Comparison of ENCODE assay signal across 21 cellular contexts in genomic region chrX:16848541-16848940, GRCh38. TPM values are rescaled to one million over a fixed set of nuclear protein-coding genes. Genes with fewer than 3 reads are reported as not detected.
A peak's percentile ranks its signal among the peaks of the same experiment; 100 is the strongest.
DNase-seq lines count a peak whose midpoint lies in the region; ATAC-seq and TF ChIP-seq lines count a peak whose summit lies in the region.
"Had no signal": no experiment of that assay in that cellular context is flagged by ENCODE, and none has a peak within 500 bp of the region (broad histone marks: within the 10 kb centered on the region; RNA-seq: fewer than 3 reads in every experiment).

No MANE protein-coding gene starts in this region.

- H3K27ac ChIP-seq in ACC112 (ENCODE audit: low read depth, low read length) = peak overlapping the region; percentile 61
- no peak overlapping the region for H3K27ac ChIP-seq in gastrocnemius medialis
- H3K27ac ChIP-seq: KMS-11, Peyer's patch had no signal

- H3K27me3 ChIP-seq in ACC112 (ENCODE audit: insufficient read depth, low read length) (no peaks in the 10 kb centered on the region), gastrocnemius medialis (no peaks in the 10 kb centered on the region)
- H3K27me3 ChIP-seq: Peyer's patch had no signal

- H3K4me3 ChIP-seq in ACC112 (ENCODE audit: low read depth, low read length) (no peak overlapping the region), fibroblast of the aortic adventitia (ENCODE audit: low read depth, low read length) (no peak overlapping the region), gastrocnemius medialis (no peak overlapping the region)
- H3K4me3 ChIP-seq: Peyer's patch had no signal

- no peaks in the 10 kb centered on the region for H3K9me3 ChIP-seq in gastrocnemius medialis
- H3K9me3 ChIP-seq: Peyer's patch had no signal

- intact Hi-C loops in gastrocnemius medialis (cut with DNase I; ENCODE audit: low total_unique reads) = no loop called here

- peaks cover 26% of the 10 kb centered on the region for H3K79me2 ChIP-seq in ACC112 (ENCODE audit: control insufficient read depth, insufficient read depth, low read length, unreplicated experiment)

- TF ChIP-seq CTCF in fibroblast of the aortic adventitia (IDR thresholded peaks at IDR 0.05; ENCODE audit: insufficient read depth, low read length) = no peak
- TF ChIP-seq CTCF in gastrocnemius medialis (IDR thresholded peaks at IDR 0.05 in 4 of 5, conservative IDR thresholded peaks at IDR 0.05 in 1 of 5) = no peak

- no peak for ATAC-seq in gastrocnemius medialis
- ATAC-seq in HG03469 (IDR thresholded peaks at IDR 0.05; ENCODE audit: unreplicated experiment) = no peak
- ATAC-seq: SK-N-SH treated with all-trans-retinoic acid at 6 μM for 48 hours had no signal

- in situ Hi-C loops in gastrocnemius medialis (cut with MboI; ENCODE audit: low sequenced_read_pairs in 4 of 4) = no loop called here

- H3K36me3 ChIP-seq in ACC112 (ENCODE audit: insufficient read depth, low read length) (peaks cover 53% of the 10 kb centered on the region), gastrocnemius medialis (peaks cover 3 to 58% of the 10 kb centered on the region in 2 donors)

- no peak overlapping the region for H2AFZ ChIP-seq in ACC112 (ENCODE audit: low read length, unreplicated experiment)

- H3K4me1 ChIP-seq in ACC112 (ENCODE audit: control insufficient read depth, insufficient read depth, low read length, unreplicated experiment) (peaks cover 21% of the 10 kb centered on the region), gastrocnemius medialis (no peaks in the 10 kb centered on the region)
- H3K4me1 ChIP-seq: Peyer's patch had no signal

- TF ChIP-seq POLR2A in gastrocnemius medialis (IDR thresholded peaks at IDR 0.05) = no peak

- DNase-seq in HCEC 1CT (peak; percentile 67), amniotic epithelial cell (ENCODE audit: low read depth) (peak; percentile 86), fibroblast of the aortic adventitia (ENCODE audit: low read depth) (peak; percentile 30), islet precursor cell (no peak), gastrocnemius medialis (no peak), H4 (ENCODE audit: low spot score) (no peak)
- DNase-seq: CD4-positive, CD25-positive, alpha-beta regulatory T cell; EL; GF-D8; H9; IMR-90; NCI-H1092 treated with DMSO at 0.1 percent for 48 hours; NCI-H1436 treated with DMSO at 0.1 percent for 48 hours; NCI-H1930; NCI-H510A; NCI-H774; Peyer's patch had no signal

RNA-seq across cellular contexts. Expression of gene RBBP7, which starts 21.6 kb away (rescaled TPM):
- total RNA-seq in fibroblast of the aortic adventitia (ENCODE audit: low replicate concordance) (120 and 172 TPM in 2 replicates), gastrocnemius medialis (100 to 1,000 TPM in 3 of 4 donors, 10 to 100 TPM in 1; 95.0 to 325 (median 151) TPM)
- total RNA-seq in H4 (2014; rRNA removed; shearing (Covaris generic)) = 165 and 175 TPM in 2 replicates

Comparison
In these comparisons a context has a peak if more than half of its experiments do, and no peak if none do; other contexts are left out.
1. DNase-seq: peak in HCEC 1CT (single experiment), amniotic epithelial cell (single experiment) and fibroblast of the aortic adventitia (single experiment); none in islet precursor cell (single experiment), gastrocnemius medialis (0 of 2) and H4 (single experiment).